27 cellular contexts compared by ENCODE assay signal in genomic region chr2:134407154-134407890, GRCh38.
DNase-seq lines count a peak whose midpoint lies in the region; ATAC-seq, FAIRE-seq and TF ChIP-seq lines count a peak whose summit lies in the region.
"Had no signal": no experiment of that assay in that cellular context is flagged by ENCODE, and none has a peak within 500 bp of the region (broad histone marks: within the 10 kb centered on the region; RNA-seq: fewer than 3 reads in every experiment).

No MANE protein-coding gene starts in this region.

- no peak for FAIRE-seq in astrocyte (lab: Jason Lieb, UNC)
- FAIRE-seq: endometrium had no signal

- H3K36me3 ChIP-seq in BLaER1 treated with 17β-estradiol and CSF1 and Interleukin-3, amounts not matched to agents 10 nM and 100 nM = peaks cover 34 to 58% (median 55%) of the 10 kb centered on the region in 11 experiments
- H3K36me3 ChIP-seq in KMS-11 (ENCODE audit: insufficient read depth) (no peaks in the 10 kb centered on the region), astrocyte (ENCODE audit: insufficient read depth, low read length) (no peaks in the 10 kb centered on the region)
- H3K36me3 ChIP-seq: cardiac muscle cell had no signal

- ATAC-seq in memory B cell (ENCODE audit: low read depth) (no peak), GM18511 (IDR thresholded peaks at IDR 0.05; ENCODE audit: unreplicated experiment) (no peak)
- ATAC-seq: heart right ventricle, WTC11 had no signal

- H3K36me3 Mint-ChIP-seq in astrocyte (ENCODE audit: low read depth, unreplicated experiment) (peaks cover 12% of the 10 kb centered on the region), memory B cell (peaks cover 29% of the 10 kb centered on the region)

- H3K79me2 ChIP-seq in KMS-11 (ENCODE audit: insufficient read depth, low read depth) = peaks cover 8% of the 10 kb centered on the region; the same call in 1 of the 2 replicates
- no peaks in the 10 kb centered on the region for H3K79me2 ChIP-seq in astrocyte (ENCODE audit: insufficient read depth, low read length)

- no peaks in the 10 kb centered on the region for H3K27me3 Mint-ChIP-seq in astrocyte (ENCODE audit: low read depth, unreplicated experiment)
- H3K27me3 Mint-ChIP-seq in memory B cell = no peaks in the 10 kb centered on the region

- TF ChIP-seq CTCF in KMS-11 (conservative IDR thresholded peaks at IDR 0.05; ENCODE audit: low read depth, low read length) (no peak), astrocyte (IDR thresholded peaks at IDR 0.05; ENCODE audit: insufficient read depth, low read depth, low read length) (no peak)

- H2AFZ ChIP-seq in KMS-11 (ENCODE audit: low read depth) = no peak overlapping the region
- H2AFZ ChIP-seq in astrocyte (ENCODE audit: low read depth, low read length) = no peak overlapping the region

- H3K9me3 ChIP-seq in BLaER1 treated with 17β-estradiol and CSF1 and Interleukin-3, amounts not matched to agents 10 nM and 100 nM (replicated peaks in 1 of 11) = no peaks in the 10 kb centered on the region
- no peaks in the 10 kb centered on the region for H3K9me3 ChIP-seq in astrocyte (ENCODE audit: insufficient read depth, low read depth, low read length)
- H3K9me3 ChIP-seq: heart right ventricle had no signal

- no peak overlapping the region for H3K4me3 Mint-ChIP-seq in astrocyte (ENCODE audit: unreplicated experiment)
- no peak overlapping the region for H3K4me3 Mint-ChIP-seq in memory B cell
- H3K4me3 Mint-ChIP-seq: nephron; T-helper 2 cell treated with Interferon-gamma antibody and Interleukin-4, amounts not matched to agents 5 μg/mL and 100 μg/mL, for 36 hours; WTC11 had no signal

- peak overlapping the region; percentile 63 for H3K27ac Mint-ChIP-seq in astrocyte (ENCODE audit: unreplicated experiment)
- peak overlapping the region; percentile 92 for H3K27ac Mint-ChIP-seq in memory B cell
- H3K27ac Mint-ChIP-seq: nephron; T-helper 2 cell treated with Interferon-gamma antibody and Interleukin-4, amounts not matched to agents 5 μg/mL and 100 μg/mL, for 36 hours; WTC11 had no signal

- H3K9me3 Mint-ChIP-seq in astrocyte (ENCODE audit: unreplicated experiment) (peaks cover 2% of the 10 kb centered on the region), memory B cell (no peaks in the 10 kb centered on the region)
- H3K9me3 Mint-ChIP-seq: nephron; T-helper 2 cell treated with Interferon-gamma antibody and Interleukin-4, amounts not matched to agents 5 μg/mL and 100 μg/mL, for 36 hours; WTC11 had no signal

- H3K4me2 ChIP-seq in BLaER1 treated with 17β-estradiol and CSF1 and Interleukin-3, amounts not matched to agents 10 nM and 100 nM = peak overlapping the region; percentile 34 to 95 (median 91); a peak in 21 of 22 replicates
- H3K4me2 ChIP-seq in KMS-11 = peak overlapping the region; percentile 91
- no peak overlapping the region for H3K4me2 ChIP-seq in astrocyte (ENCODE audit: low read length)

- peaks cover 0 to 81% (median 0%) of the 10 kb centered on the region in 11 experiments; a peak in 7 of 22 replicates for H4K20me1 ChIP-seq in BLaER1 treated with 17β-estradiol and CSF1 and Interleukin-3, amounts not matched to agents 10 nM and 100 nM
- no peaks in the 10 kb centered on the region for H4K20me1 ChIP-seq in KMS-11 (ENCODE audit: insufficient read depth)
- peaks cover 3% of the 10 kb centered on the region for H4K20me1 ChIP-seq in astrocyte (ENCODE audit: insufficient read depth, low read length)

- 0 out of 20 replicates have a peak overlapping the region, but pooled peaks of 2 of the 10 experiments have one; percentile 7 to 27 for H3K4me3 ChIP-seq in BLaER1 treated with 17β-estradiol and CSF1 and Interleukin-3, amounts not matched to agents 10 nM and 100 nM
- H3K4me3 ChIP-seq in KMS-11 (IDR thresholded peaks at IDR 0.05; ENCODE audit: insufficient read depth, low read depth, low read length) (no peak overlapping the region), astrocyte (ENCODE audit: insufficient read depth, low read depth, low read length) (no peak overlapping the region)
- H3K4me3 ChIP-seq: cardiac muscle cell, heart right ventricle had no signal

- DNase-seq in astrocyte (ENCODE audit: low read depth) (no peak), memory B cell (ENCODE audit: low spot score in 2 of 2) (no peak), T-helper 9 cell (no peak), NCI-H2107 (lab: John Stamatoyannopoulos, UW) (no peak), NCI-H146 treated with DMSO at 0.1 percent for 48 hours (lab: John Stamatoyannopoulos, UW; ENCODE audit: unreplicated experiment) (no peak)
- DNase-seq: activated CD4-positive, alpha-beta T cell treated with anti-CD3 and anti-CD28 coated beads, Interleukin-2, amount 50 U/mL, for 48 hours; activated naive CD4-positive, alpha-beta T cell treated with Interleukin-2 at 50 U/mL for 16 hours; activated T-cell treated with anti-CD3 and anti-CD28 coated beads for 4 hours; amniotic stem cell; cortex of kidney; DMS79; heart right ventricle; midbrain; NCI-H1105; NCI-H2081 treated with DMSO at 0.1 percent for 48 hours; NCI-H510A; NK-92 treated with Interleukin-12 subunit alpha and Interleukin-12 subunit beta, amount 100 ng/mL, for 24 hours; posterior cingulate gyrus; substantia nigra had no signal

- peaks cover 51 to 91% (median 82%) of the 10 kb centered on the region in 10 experiments for H3K4me1 ChIP-seq in BLaER1 treated with 17β-estradiol and CSF1 and Interleukin-3, amounts not matched to agents 10 nM and 100 nM
- H3K4me1 ChIP-seq in KMS-11 (ENCODE audit: low read depth, poor library complexity, severe bottlenecking) (peaks cover 84% of the 10 kb centered on the region), astrocyte (ENCODE audit: insufficient read depth, low read length) (peaks cover 47% of the 10 kb centered on the region)

- H3K27me3 ChIP-seq in BLaER1 treated with 17β-estradiol and CSF1 and Interleukin-3, amounts not matched to agents 10 nM and 100 nM = no peaks in the 10 kb centered on the region
- H3K27me3 ChIP-seq in KMS-11 (ENCODE audit: insufficient read depth, low read depth) (no peaks in the 10 kb centered on the region), astrocyte (ENCODE audit: insufficient read depth, low read length) (no peaks in the 10 kb centered on the region)
- H3K27me3 ChIP-seq: cardiac muscle cell, heart right ventricle had no signal

- peak overlapping the region in 6 of 11 experiments; percentile 44 to 86 (median 81); a peak in 8 of 22 replicates for H3K27ac ChIP-seq in BLaER1 treated with 17β-estradiol and CSF1 and Interleukin-3, amounts not matched to agents 10 nM and 100 nM
- H3K27ac ChIP-seq in KMS-11 (peak overlapping the region; percentile 62), astrocyte (ENCODE audit: low read depth, low read length) (no peak overlapping the region)
- H3K27ac ChIP-seq: cardiac muscle cell had no signal

- peak overlapping the region in 2 of 11 experiments; percentile 20 to 56; a peak in 1 of 22 replicates for H3K9ac ChIP-seq in BLaER1 treated with 17β-estradiol and CSF1 and Interleukin-3, amounts not matched to agents 10 nM and 100 nM
- H3K9ac ChIP-seq in KMS-11 (no peak overlapping the region), astrocyte (ENCODE audit: low read length) (no peak overlapping the region)

- H3K4me1 Mint-ChIP-seq in astrocyte (ENCODE audit: low read depth, unreplicated experiment) = peaks cover 52% of the 10 kb centered on the region
- H3K4me1 Mint-ChIP-seq in memory B cell = peaks cover 51% of the 10 kb centered on the region
